3 cellular contexts compared by ENCODE assay signal in the genomic region with DNA sequence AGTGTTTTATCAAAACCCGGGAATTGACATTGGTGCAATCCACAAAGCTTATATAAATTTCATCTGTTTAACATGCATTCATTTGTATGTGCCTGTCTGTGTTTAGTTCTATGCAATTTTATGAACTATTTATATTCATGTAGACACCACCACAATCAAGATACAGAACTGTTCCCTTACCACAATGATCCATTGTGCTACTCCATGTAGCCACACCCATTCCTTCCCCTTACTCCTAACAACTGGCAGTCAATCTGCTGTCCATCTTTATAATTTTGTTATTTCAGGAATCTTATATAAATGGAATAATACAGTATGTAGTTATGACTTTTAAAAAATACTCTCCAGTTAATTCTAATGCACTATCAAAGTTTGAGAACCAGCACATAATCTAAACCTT.
"Had no signal": no experiment of that assay in that cellular context is flagged by ENCODE, and none has a peak within 500 bp of the region (broad histone marks: within the 10 kb centered on the region; RNA-seq: fewer than 3 reads in every experiment).

No MANE protein-coding gene starts in this region.

- H3K4me3 ChIP-seq: GM12878 had no signal

- DNase-seq: GDM1, GF-D8 had no signal
